In genomic region chr2:235669983-235670962, GRCh38 we compare ENCODE assay signal across 8 cellular contexts.
DNase-seq lines count a peak whose midpoint lies in the region; ATAC-seq, FAIRE-seq and TF ChIP-seq lines count a peak whose summit lies in the region.

No MANE protein-coding gene starts in this region.

- DNase-seq in AG04450 (ENCODE audit: low read depth, low spot score) (peak; percentile 47), LNCaP clone FGC (ENCODE audit: low read depth) (no peak), bronchial epithelial cell (ENCODE audit: low read depth) (peak; percentile 35), iris pigment epithelial cell (ENCODE audit: low read depth) (peak; percentile 87), cerebellar nuclear complex (lab: John Stamatoyannopoulos, UW) (no peak)
- DNase-seq in CD4-positive, alpha-beta memory T cell: no peak

- TF ChIP-seq CTCF in AG04450 (IDR thresholded peaks at IDR 0.05; ENCODE audit: low read depth, low read length) (peak; percentile 61), LNCaP clone FGC (IDR thresholded peaks at IDR 0.05; ENCODE audit: control insufficient read depth, extremely low read depth, insufficient read depth) (peak; percentile 43), bronchial epithelial cell (IDR thresholded peaks at IDR 0.05; ENCODE audit: insufficient read depth, low read length, severe bottlenecking) (peak; percentile 59)

- H3K4me3 Mint-ChIP-seq in CD4-positive, alpha-beta memory T cell: no peak overlapping the region

- POLR2A ChIA-PET in AG04450 (lab: Yijun Ruan, JAX): no interaction called here
- POLR2A ChIA-PET in CD4-positive, alpha-beta memory T cell (lab: Charles Lee; ENCODE audit: partially characterized antibody): no interaction called here

- H3K27me3 ChIP-seq in AG04450 (ENCODE audit: control insufficient read depth, insufficient read depth, low read length) (no peaks in the 10 kb centered on the region), bronchial epithelial cell (ENCODE audit: control insufficient read depth, insufficient read depth, low read length) (no peaks in the 10 kb centered on the region)
- no peaks in the 10 kb centered on the region for H3K27me3 ChIP-seq in CD4-positive, alpha-beta memory T cell (ENCODE audit: insufficient read depth, low read length)

- peaks cover 33 to 37% of the 10 kb centered on the region in 2 donors for H3K27me3 Mint-ChIP-seq in CD4-positive, alpha-beta memory T cell

- FAIRE-seq in bronchial epithelial cell (lab: Jason Lieb, UNC): no peak

- intact Hi-C loops in CD4-positive, alpha-beta memory T cell (cut with micrococcal nuclease): no loop called here

- H3K4me1 ChIP-seq in CD4-positive, alpha-beta memory T cell (ENCODE audit: insufficient read depth, low read length): no peaks in the 10 kb centered on the region

- H3K27ac Mint-ChIP-seq in CD4-positive, alpha-beta memory T cell: no peak overlapping the region

- no peaks in the 10 kb centered on the region for H3K9me3 ChIP-seq in AG04450 (ENCODE audit: control insufficient read depth, insufficient read depth, low read length)
- no peaks in the 10 kb centered on the region for H3K9me3 ChIP-seq in CD4-positive, alpha-beta memory T cell (ENCODE audit: control insufficient read depth in 1 of 2, low read length in 2 of 2)

- peak overlapping the region; percentile 56 for H3K4me3 ChIP-seq in AG04450 (ENCODE audit: low read depth, low read length)
- no peak overlapping the region for H3K4me3 ChIP-seq in LNCaP clone FGC (ENCODE audit: low read depth, low read length)
- H3K4me3 ChIP-seq in bronchial epithelial cell (ENCODE audit: low read depth, low read length): peak overlapping the region; percentile 41
- peak overlapping the region; percentile 4 to 57 (median 38) for H3K4me3 ChIP-seq in skin epidermis
- no peak overlapping the region for H3K4me3 ChIP-seq in CD4-positive, alpha-beta memory T cell (ENCODE audit: low read length in 2 of 2)

- ATAC-seq in HG03457 (IDR thresholded peaks at IDR 0.05; ENCODE audit: unreplicated experiment): no peak

- CTCF ChIA-PET in AG04450 (lab: Charles Lee): interaction anchor here (0.6 to 8.2 kb wide), 9 partner anchors 13 to 1115 kb away, joined by 3 to 80 read pairs (median 4); no protein-coding TSS in a partner anchor
- CTCF ChIA-PET in CD4-positive, alpha-beta memory T cell (lab: Charles Lee; ENCODE audit: partially characterized antibody): no interaction called here

- no peaks in the 10 kb centered on the region for H3K36me3 ChIP-seq in bronchial epithelial cell (ENCODE audit: control insufficient read depth, insufficient read depth, low read length)
- no peaks in the 10 kb centered on the region for H3K36me3 ChIP-seq in CD4-positive, alpha-beta memory T cell (ENCODE audit: insufficient read depth, low read length)

- H3K9me3 Mint-ChIP-seq in CD4-positive, alpha-beta memory T cell: peaks cover 0 to 3% (median 0%) of the 10 kb centered on the region in 8 donors

- H3K27ac ChIP-seq in AG04450 (ENCODE audit: low read depth, low read length): no peak overlapping the region
- H3K27ac ChIP-seq in skin epidermis: peak overlapping the region in 6 of 21 experiments; percentile 4 to 76 (median 56)
- H3K27ac ChIP-seq in CD4-positive, alpha-beta memory T cell (ENCODE audit: low read depth, low read length): no peak overlapping the region

- no peaks in the 10 kb centered on the region for H3K36me3 Mint-ChIP-seq in CD4-positive, alpha-beta memory T cell

- H3K4me1 Mint-ChIP-seq in CD4-positive, alpha-beta memory T cell: peaks cover 10 to 41% (median 19%) of the 10 kb centered on the region in 4 donors

Comparison
In these comparisons a context has a peak if more than half of its experiments do, and no peak if none do; other contexts are left out.
1. DNase-seq: peak in AG04450 (single experiment), bronchial epithelial cell (single experiment) and iris pigment epithelial cell (single experiment); none in LNCaP clone FGC (single experiment), cerebellar nuclear complex (0 of 2) and CD4-positive, alpha-beta memory T cell (0 of 5).
2. H3K4me3 ChIP-seq: peak in AG04450 (single experiment), bronchial epithelial cell (single experiment) and skin epidermis (7 of 7); none in LNCaP clone FGC (single experiment) and CD4-positive, alpha-beta memory T cell (0 of 2).
3. Peak in every context shown above with its lines, with median percentiles within 50 percentile points of each other: CTCF ChIP-seq.